Comparison of ENCODE assay signal across 8 cellular contexts in the genomic region with DNA sequence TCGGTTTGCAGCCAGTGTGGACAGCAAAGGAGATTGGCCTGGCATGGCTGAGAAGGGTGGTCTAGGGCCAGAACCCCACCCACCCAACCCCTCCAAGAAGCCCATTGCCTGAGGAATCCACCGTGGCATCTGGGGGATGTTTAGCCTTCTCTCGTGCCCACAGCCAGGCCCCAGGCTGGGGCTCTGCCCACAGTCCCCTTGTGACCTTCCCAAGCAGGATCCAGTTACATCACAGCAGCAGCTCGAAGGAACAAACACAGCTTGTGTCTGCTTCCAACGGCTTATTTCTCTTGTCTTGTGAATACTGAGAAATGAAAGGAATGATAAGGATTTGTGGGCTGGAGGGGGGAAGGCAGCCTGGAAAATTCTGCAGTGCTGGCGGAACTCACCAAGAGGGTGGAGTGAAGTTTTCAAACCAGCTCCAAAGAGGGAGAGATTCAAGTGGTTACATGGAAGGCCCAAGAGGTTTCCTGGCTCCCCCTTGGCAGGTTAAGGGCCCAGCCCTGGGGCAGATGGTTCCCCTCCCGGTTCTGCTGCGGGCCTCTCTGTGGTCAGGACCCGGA.
A peak's percentile ranks its signal among the peaks of the same experiment; 100 is the strongest.
DNase-seq lines count a peak whose midpoint lies in the region; ATAC-seq and TF ChIP-seq lines count a peak whose summit lies in the region.
"Had no signal": no experiment of that assay in that cellular context is flagged by ENCODE, and none has a peak within 500 bp of the region (broad histone marks: within the 10 kb centered on the region; RNA-seq: fewer than 3 reads in every experiment).

No MANE protein-coding gene starts in this region.

- H3K9me3 ChIP-seq in transverse colon, result no peaks in the 10 kb centered on the region

- no peak overlapping the region for H2BK15ac ChIP-seq in mesendoderm (replicated peaks; ENCODE audit: low read depth)

- H2AK5ac ChIP-seq in mesendoderm (ENCODE audit: low read length), result no peak overlapping the region

- intact Hi-C loops in transverse colon (cut with DNase I; ENCODE audit: low total_unique reads), result no loop called here
- intact Hi-C loops in activated CD4-positive, alpha-beta T cell treated with anti-CD3 and anti-CD28 coated beads for 36 hours (cut with DNase I, micrococcal nuclease), result no loop called here

- H3K79me1 ChIP-seq in mesendoderm (ENCODE audit: low read length), result no peaks in the 10 kb centered on the region

- TF ChIP-seq EP300 in transverse colon (IDR thresholded peaks at IDR 0.05; ENCODE audit: low read depth), result no peak

- no peaks in the 10 kb centered on the region for H3K27me3 ChIP-seq in mesendoderm (ENCODE audit: insufficient read depth, low read length, poor library complexity)
- no peaks in the 10 kb centered on the region for H3K27me3 ChIP-seq in transverse colon

- TF ChIP-seq POLR2A in transverse colon (IDR thresholded peaks at IDR 0.05), result no peak

- no peak overlapping the region for H4K8ac ChIP-seq in mesendoderm (ENCODE audit: low read depth, low read length)

- H3K4ac ChIP-seq in mesendoderm (ENCODE audit: low read depth, low read length), result no peak overlapping the region

- no peaks in the 10 kb centered on the region for H3K79me2 ChIP-seq in mesendoderm (ENCODE audit: control insufficient read depth, insufficient read depth, low read length)

- H3K4me1 Mint-ChIP-seq in activated CD4-positive, alpha-beta T cell treated with anti-CD3 and anti-CD28 coated beads for 36 hours, result no peaks in the 10 kb centered on the region

- no peak overlapping the region for H3K23ac ChIP-seq in mesendoderm (ENCODE audit: low read length)

- DNase-seq in MV-4-11 (lab: John Stamatoyannopoulos, UW) (peak; percentile 11), coronary artery (ENCODE audit: low spot score) (peak; percentile 88), mesendoderm (peak; percentile 81), transverse colon (peak; percentile 39), NCI-H1105 treated with DMSO at 0.1 percent for 48 hours (lab: John Stamatoyannopoulos, UW) (no peak)
- no peak for DNase-seq in activated CD4-positive, alpha-beta T cell treated with anti-CD3 and anti-CD28 coated beads for 36 hours
- DNase-seq: GOT3 had no signal

- no peak overlapping the region for H3K18ac ChIP-seq in mesendoderm (ENCODE audit: low read length)

- H3K4me2 ChIP-seq in mesendoderm (ENCODE audit: low read length), result no peak overlapping the region

- POLR2A ChIA-PET in activated CD4-positive, alpha-beta T cell treated with anti-CD3 and anti-CD28 coated beads for 36 hours (lab: Charles Lee), result no interaction called here

- H2BK5ac ChIP-seq in mesendoderm (ENCODE audit: low read length), result no peak overlapping the region

- in situ Hi-C loops in transverse colon (cut with MboI; ENCODE audit: low pct_ligation_motif_present in 1 of 4, low pct_unique_long_range_greater_than_20kb in 1 of 4, low sequenced_read_pairs in 3 of 4), result no loop called here

- H3K9ac ChIP-seq in mesendoderm (ENCODE audit: low read length), result no peak overlapping the region

- H3K36me3 Mint-ChIP-seq in activated CD4-positive, alpha-beta T cell treated with anti-CD3 and anti-CD28 coated beads for 36 hours (ENCODE audit: low read depth), result no peaks in the 10 kb centered on the region

- no peak overlapping the region for H4K5ac ChIP-seq in mesendoderm (ENCODE audit: low read length)

- no peaks in the 10 kb centered on the region for H3K27me3 Mint-ChIP-seq in activated CD4-positive, alpha-beta T cell treated with anti-CD3 and anti-CD28 coated beads for 36 hours

- no peak overlapping the region for H3K4me3 ChIP-seq in coronary artery
- no peak overlapping the region for H3K4me3 ChIP-seq in mesendoderm (ENCODE audit: low read length)
- H3K4me3 ChIP-seq in transverse colon, result no peak overlapping the region

- H2BK120ac ChIP-seq in mesendoderm (ENCODE audit: low read depth, low read length), result no peak overlapping the region

- no peak overlapping the region for H3K4me3 Mint-ChIP-seq in activated CD4-positive, alpha-beta T cell treated with anti-CD3 and anti-CD28 coated beads for 36 hours

- H3K4me1 ChIP-seq in mesendoderm (ENCODE audit: control insufficient read depth, low read depth, low read length) (no peaks in the 10 kb centered on the region), transverse colon (peaks cover 3 to 13% (median 11%) of the 10 kb centered on the region in 4 donors)

- H3K36me3 ChIP-seq in mesendoderm (ENCODE audit: control insufficient read depth, insufficient read depth, low read length) (no peaks in the 10 kb centered on the region), transverse colon (no peaks in the 10 kb centered on the region)

- TF ChIP-seq CTCF in coronary artery (IDR thresholded peaks at IDR 0.05) (no peak), transverse colon (IDR thresholded peaks at IDR 0.05) (no peak)

- CTCF ChIA-PET in activated CD4-positive, alpha-beta T cell treated with anti-CD3 and anti-CD28 coated beads for 36 hours (lab: Charles Lee), result no interaction called here

- no CpG with 5 or more reads among the region's 9 CpGs for WGBS in mesendoderm (ENCODE audit: extremely low coverage, insufficient coverage, low lambda C conversion rate)
- 51% methylated on average over 6 of the region's 9 CpGs; no CpG with 5 or more reads in 1 of the 2 donors for WGBS in transverse colon (ENCODE audit: low coverage in 1 of 2), 2 donors

- no peak overlapping the region for H3K27ac Mint-ChIP-seq in activated CD4-positive, alpha-beta T cell treated with anti-CD3 and anti-CD28 coated beads for 36 hours

- no peaks in the 10 kb centered on the region for H3K9me3 Mint-ChIP-seq in activated CD4-positive, alpha-beta T cell treated with anti-CD3 and anti-CD28 coated beads for 36 hours (ENCODE audit: low read depth)

- H3K27ac ChIP-seq in coronary artery, result peak overlapping the region; percentile 71 to 96
- H3K27ac ChIP-seq in mesendoderm (ENCODE audit: low read depth, low read length), result no peak overlapping the region
- H3K27ac ChIP-seq in transverse colon, result peak overlapping the region; percentile 77 to 91 (median 88)

- H3K56ac ChIP-seq in mesendoderm (ENCODE audit: low read length), result no peak overlapping the region

- no peak for ATAC-seq in activated CD4-positive, alpha-beta T cell treated with anti-CD3 and anti-CD28 coated beads for 36 hours
- ATAC-seq in HG03565 (IDR thresholded peaks at IDR 0.05; ENCODE audit: unreplicated experiment), result no peak

Comparison
In these comparisons a context has a peak if more than half of its experiments do, and no peak if none do; other contexts are left out.
1. DNase-seq: peak in MV-4-11 (single experiment), coronary artery (single experiment), mesendoderm (single experiment) and transverse colon (single experiment); none in activated CD4-positive, alpha-beta T cell treated with anti-CD3 and anti-CD28 coated beads for 36 hours (single experiment) and NCI-H1105 treated with DMSO at 0.1 percent for 48 hours (single experiment).